Comparison of ENCODE assay signal across 6 cellular contexts in the genomic region with DNA sequence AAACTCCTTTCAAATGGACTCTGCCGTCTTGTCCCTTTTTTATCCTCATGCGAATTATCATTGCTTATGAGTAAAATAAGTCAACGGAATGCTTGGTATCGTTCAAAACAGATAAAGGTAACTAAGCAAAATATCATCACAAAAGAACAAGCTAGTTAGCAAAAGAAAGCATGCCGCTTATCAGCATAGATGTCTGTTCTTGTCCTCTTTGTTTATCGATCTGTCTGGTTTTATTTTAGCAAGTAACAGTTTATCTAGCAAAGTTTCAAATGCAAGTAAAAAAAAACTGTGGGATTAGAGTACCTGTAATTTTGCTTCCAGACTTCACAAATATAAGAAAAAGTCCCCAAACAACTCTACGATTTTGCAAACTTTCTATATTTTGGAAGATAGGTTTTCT.
"Had no signal": no experiment of that assay in that cellular context is flagged by ENCODE, and none has a peak within 500 bp of the region (broad histone marks: within the 10 kb centered on the region; RNA-seq: fewer than 3 reads in every experiment).

No MANE protein-coding gene starts in this region.

- H3K4me3 ChIP-seq: K562 had no signal

- ATAC-seq: K562 had no signal

- H3K27ac ChIP-seq: HL-60 had no signal

- FAIRE-seq: HTR-8/SVneo, K562 had no signal

- DNase-seq: IMR-90, KBM-7, KG1 had no signal
